Comparison of ENCODE assay signal across 26 cellular contexts in the genomic region with DNA sequence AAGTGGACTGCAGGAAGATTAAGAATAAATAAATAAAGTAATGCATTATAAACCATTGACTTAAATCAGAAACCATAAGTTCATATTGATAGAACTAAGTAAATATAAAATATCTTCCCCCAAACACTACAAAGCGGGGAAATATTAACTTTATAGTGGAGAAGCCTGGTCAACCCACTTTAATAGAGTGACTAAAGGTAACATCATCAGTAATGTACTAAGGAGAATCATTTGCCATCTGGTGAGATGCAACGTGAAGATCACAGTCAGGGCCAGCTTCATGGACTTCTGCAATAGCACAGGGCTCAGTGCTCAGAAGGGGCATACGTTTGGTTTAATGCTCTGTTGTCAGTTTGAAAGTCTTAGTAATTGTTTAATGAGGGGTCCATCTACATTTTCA.
"Had no signal": no experiment of that assay in that cellular context is flagged by ENCODE, and none has a peak within 500 bp of the region (broad histone marks: within the 10 kb centered on the region; RNA-seq: fewer than 3 reads in every experiment).

No MANE protein-coding gene starts in this region.

- DNase-seq: activated CD4-positive, alpha-beta memory T cell treated with anti-CD3 and anti-CD28 coated beads, Interleukin-2, amount 10 ng/mL, durations not matched to agents 7 days and 5 days; activated CD4-positive, alpha-beta T cell treated with anti-CD3 and anti-CD28 coated beads for 1 hour; activated CD4-positive, alpha-beta T cell treated with anti-CD3 and anti-CD28 coated beads for 4 hours; activated CD4-positive, alpha-beta T cell treated with anti-CD3 and anti-CD28 coated beads, Interleukin-2, amount 10 ng/mL, durations not matched to agents 7 days and 5 days; activated CD4-positive, alpha-beta T cell treated with anti-CD3 and anti-CD28 coated beads, Interleukin-2, amount 50 U/mL, for 4 hours; activated CD8-positive, alpha-beta memory T cell treated with anti-CD3 and anti-CD28 coated beads, Interleukin-2, amount 50 U/mL, for 48 hours; activated gamma-delta T cell treated with Interleukin-2 at 50 U/mL for 16 hours; activated naive CD4-positive, alpha-beta T cell treated with anti-CD3 and anti-CD28 coated beads, Interleukin-2, amount 50 U/mL, for 16 hours; activated naive CD4-positive, alpha-beta T cell treated with Interleukin-2 at 50 U/mL for 16 hours; activated T-cell treated with anti-CD3 and anti-CD28 coated beads for 4 hours; activated T-cell treated with anti-CD3 and anti-CD28 coated beads, Interleukin-2, amount 50 U/mL, for 24 hours; activated T-cell treated with anti-CD3 and anti-CD28 coated beads, Interleukin-2, amount 50 U/mL, for 72 hours; amniotic stem cell; anterior cingulate cortex; brain microvascular endothelial cell; cortex of kidney; effector CD8-positive, alpha-beta T cell; esophagus squamous epithelium; foreskin melanocyte; head of caudate nucleus; T-helper 2 cell had no signal

- H3K4me3 Mint-ChIP-seq: activated CD4-positive, alpha-beta memory T cell treated with anti-CD3 and anti-CD28 coated beads, Interleukin-2, amount 10 ng/mL, durations not matched to agents 7 days and 5 days; activated CD4-positive, alpha-beta T cell treated with anti-CD3 and anti-CD28 coated beads, Interleukin-2, amount 10 ng/mL, durations not matched to agents 7 days and 5 days; activated naive CD8-positive, alpha-beta T cell; activated T-cell treated with anti-CD3 and anti-CD28 coated beads, Interleukin-2, amount 50 U/mL, for 24 hours; activated T-cell treated with anti-CD3 and anti-CD28 coated beads, Interleukin-2, amount 50 U/mL, for 72 hours; central memory CD8-positive, alpha-beta T cell; WTC11 had no signal

- H3K9me3 Mint-ChIP-seq: activated CD4-positive, alpha-beta memory T cell treated with anti-CD3 and anti-CD28 coated beads, Interleukin-2, amount 10 ng/mL, durations not matched to agents 7 days and 5 days; activated T-cell treated with anti-CD3 and anti-CD28 coated beads, Interleukin-2, amount 50 U/mL, for 24 hours; activated T-cell treated with anti-CD3 and anti-CD28 coated beads, Interleukin-2, amount 50 U/mL, for 72 hours; central memory CD8-positive, alpha-beta T cell had no signal

- H3K4me1 Mint-ChIP-seq: activated CD4-positive, alpha-beta memory T cell treated with anti-CD3 and anti-CD28 coated beads, Interleukin-2, amount 10 ng/mL, durations not matched to agents 7 days and 5 days; activated CD4-positive, alpha-beta T cell treated with anti-CD3 and anti-CD28 coated beads, Interleukin-2, amount 10 ng/mL, durations not matched to agents 7 days and 5 days; central memory CD8-positive, alpha-beta T cell had no signal

- H3K4me1 ChIP-seq: gastroesophageal sphincter had no signal

- ATAC-seq: activated T-cell treated with anti-CD3 and anti-CD28 coated beads, Interleukin-2, amount 50 U/mL, for 72 hours; gastroesophageal sphincter; WTC11 had no signal

- H3K27ac ChIP-seq: brain microvascular endothelial cell, esophagus squamous epithelium, gastroesophageal sphincter, VCaP had no signal

- H3K36me3 ChIP-seq: brain microvascular endothelial cell, esophagus squamous epithelium, gastroesophageal sphincter had no signal

- H3K9me3 ChIP-seq: esophagus squamous epithelium had no signal

- H3K4me3 ChIP-seq: esophagus squamous epithelium, gastroesophageal sphincter had no signal

- H3K27ac Mint-ChIP-seq: activated CD4-positive, alpha-beta memory T cell treated with anti-CD3 and anti-CD28 coated beads, Interleukin-2, amount 10 ng/mL, durations not matched to agents 7 days and 5 days; activated CD4-positive, alpha-beta T cell treated with anti-CD3 and anti-CD28 coated beads, Interleukin-2, amount 10 ng/mL, durations not matched to agents 7 days and 5 days; activated naive CD8-positive, alpha-beta T cell; activated T-cell treated with anti-CD3 and anti-CD28 coated beads, Interleukin-2, amount 50 U/mL, for 24 hours; activated T-cell treated with anti-CD3 and anti-CD28 coated beads, Interleukin-2, amount 50 U/mL, for 72 hours; WTC11 had no signal
